12 cellular contexts compared by ENCODE assay signal in genomic region chr1:11481019-11481418, GRCh38. TPM values are rescaled to one million over a fixed set of nuclear protein-coding genes. Genes with fewer than 3 reads are reported as not detected.
DNase-seq lines count a peak whose midpoint lies in the region; ATAC-seq and TF ChIP-seq lines count a peak whose summit lies in the region.
"Had no signal": no experiment of that assay in that cellular context is flagged by ENCODE, and none has a peak within 500 bp of the region (broad histone marks: within the 10 kb centered on the region; RNA-seq: fewer than 3 reads in every experiment).

No MANE protein-coding gene starts in this region.

- CTCF ChIA-PET in SK-N-SH (lab: Yijun Ruan, JAX), result interaction anchor here (1.0 to 1.5 kb wide), 10 partner anchors 23 to 443 kb away, joined by 3 to 8 read pairs (median 3); no protein-coding TSS in a partner anchor

- 68% methylated on average over 4 of the region's 4 CpGs for WGBS in SK-N-SH (ENCODE audit: low lambda C conversion rate)

- H3K27ac ChIP-seq in SK-N-SH (ENCODE audit: low read depth in 2 of 2, low read length in 1 of 2), result no peak overlapping the region
- H3K27ac ChIP-seq: epithelial cell of prostate, skin epidermis had no signal

- H3K36me3 ChIP-seq in SK-N-SH (replicated peaks in 1 of 2; ENCODE audit: control insufficient read depth in 1 of 2, insufficient read depth in 2 of 2, low read length in 1 of 2) (no peaks in the 10 kb centered on the region), H7 (replicated peaks; ENCODE audit: control insufficient read depth, insufficient read depth, low read length) (no peaks in the 10 kb centered on the region)

- H3K27ac Mint-ChIP-seq in brain (peak overlapping the region; percentile 81 to 93 (median 92)), nephron progenitor cell (no peak overlapping the region)
- H3K27ac Mint-ChIP-seq: stimulated activated naive CD8-positive, alpha-beta T cell treated with anti-CD3 and anti-CD28 coated beads, Interleukin-15, amount 100 ng/mL, for 72 hours had no signal

- H3K9me2 ChIP-seq in SK-N-SH, result no peaks in the 10 kb centered on the region

- no peak for DNase-seq in SK-N-SH
- DNase-seq in H7, result peak; percentile 79
- DNase-seq in nephron progenitor cell, result no peak
- no peak for DNase-seq in LoVo (ENCODE audit: low spot score)
- DNase-seq: stimulated activated naive CD8-positive, alpha-beta T cell treated with anti-CD3 and anti-CD28 coated beads, Interleukin-15, amount 100 ng/mL, for 72 hours had no signal

- no peak overlapping the region for H2AFZ ChIP-seq in SK-N-SH (ENCODE audit: low read depth)

- ATAC-seq in SK-N-SH treated with all-trans-retinoic acid at 6 μM for 48 hours (no peak), GM18502 (IDR thresholded peaks at IDR 0.05; ENCODE audit: poor library complexity, unreplicated experiment) (no peak), HG03025 (IDR thresholded peaks at IDR 0.05; ENCODE audit: low FRiP score, unreplicated experiment) (no peak)
- ATAC-seq: stimulated activated naive CD8-positive, alpha-beta T cell treated with anti-CD3 and anti-CD28 coated beads, Interleukin-15, amount 100 ng/mL, for 72 hours had no signal

- H3K27me3 ChIP-seq in SK-N-SH (ENCODE audit: insufficient read depth) (no peaks in the 10 kb centered on the region), H7 (ENCODE audit: control insufficient read depth, insufficient read depth, low read length) (peaks cover 37% of the 10 kb centered on the region)

- H3K4me1 ChIP-seq in SK-N-SH (ENCODE audit: control insufficient read depth in 1 of 2, insufficient read depth in 2 of 2, low read depth in 1 of 2, low read length in 1 of 2), result peaks cover 0 to 60% of the 10 kb centered on the region in 2 experiments; a peak in 2 of 4 replicates

- H3K9me3 Mint-ChIP-seq in brain (peaks cover 0 to 17% (median 0%) of the 10 kb centered on the region in 5 experiments), nephron progenitor cell (no peaks in the 10 kb centered on the region)
- H3K9me3 Mint-ChIP-seq: stimulated activated naive CD8-positive, alpha-beta T cell treated with anti-CD3 and anti-CD28 coated beads, Interleukin-15, amount 100 ng/mL, for 72 hours had no signal

- peak overlapping the region; percentile 92 to 98 (median 93) for H3K4me3 Mint-ChIP-seq in brain
- peak overlapping the region; percentile 60 for H3K4me3 Mint-ChIP-seq in nephron progenitor cell

- POLR2A ChIA-PET in SK-N-SH (lab: Yijun Ruan, JAX), result interaction anchor here (1.0 kb wide), 1 partner anchor 159 kb away, joined by 5 read pairs; no protein-coding TSS in a partner anchor

- H3K79me2 ChIP-seq in SK-N-SH (ENCODE audit: insufficient read depth), result no peaks in the 10 kb centered on the region

- H3K9me3 ChIP-seq in SK-N-SH, result no peaks in the 10 kb centered on the region

- no peak overlapping the region for H3K4me2 ChIP-seq in SK-N-SH

- no peak for TF ChIP-seq EP300 in SK-N-SH (IDR thresholded peaks at IDR 0.05; ENCODE audit: borderline replicate concordance in 1 of 2, low read depth in 1 of 2, low read length in 1 of 2)

- H4K20me1 ChIP-seq in SK-N-SH (ENCODE audit: insufficient read depth), result no peaks in the 10 kb centered on the region

- no peak for TF ChIP-seq CTCF in SK-N-SH (IDR thresholded peaks at IDR 0.05)
- TF ChIP-seq CTCF in brain (conservative IDR thresholded peaks at IDR 0.05), result no peak
- no peak for TF ChIP-seq CTCF in nephron progenitor cell (IDR thresholded peaks at IDR 0.05)

- H3K4me1 Mint-ChIP-seq in brain (peaks cover 74% of the 10 kb centered on the region), nephron progenitor cell (peaks cover 15% of the 10 kb centered on the region)

- H3K27me3 Mint-ChIP-seq in brain, result peaks cover 15% of the 10 kb centered on the region
- H3K27me3 Mint-ChIP-seq in nephron progenitor cell (ENCODE audit: low read depth, poor library complexity), result peaks cover 79% of the 10 kb centered on the region

- H3K36me3 Mint-ChIP-seq in brain (no peaks in the 10 kb centered on the region), nephron progenitor cell (ENCODE audit: low read depth) (no peaks in the 10 kb centered on the region)
- H3K36me3 Mint-ChIP-seq: CD14-positive monocyte had no signal

- no peaks in the 10 kb centered on the region for H3F3A ChIP-seq in SK-N-SH (replicated peaks; ENCODE audit: insufficient read depth)

- H3K9ac ChIP-seq in SK-N-SH, result no peak overlapping the region

- peak; percentile 43; the same call in 1 of the 2 replicates for TF ChIP-seq RAD21 in SK-N-SH (IDR thresholded peaks at IDR 0.05; ENCODE audit: low read length)

- H3K4me3 ChIP-seq in SK-N-SH (ENCODE audit: low read depth in 2 of 2, low read length in 1 of 2) (no peak overlapping the region), H7 (ENCODE audit: insufficient read depth, low read depth, low read length) (no peak overlapping the region)
- H3K4me3 ChIP-seq: skin epidermis had no signal

TF ChIP-seq in SK-N-SH, 30 proteins besides CTCF, POLR2A, EP300 and RAD21:
- TF ChIP-seq, protein P1, sequence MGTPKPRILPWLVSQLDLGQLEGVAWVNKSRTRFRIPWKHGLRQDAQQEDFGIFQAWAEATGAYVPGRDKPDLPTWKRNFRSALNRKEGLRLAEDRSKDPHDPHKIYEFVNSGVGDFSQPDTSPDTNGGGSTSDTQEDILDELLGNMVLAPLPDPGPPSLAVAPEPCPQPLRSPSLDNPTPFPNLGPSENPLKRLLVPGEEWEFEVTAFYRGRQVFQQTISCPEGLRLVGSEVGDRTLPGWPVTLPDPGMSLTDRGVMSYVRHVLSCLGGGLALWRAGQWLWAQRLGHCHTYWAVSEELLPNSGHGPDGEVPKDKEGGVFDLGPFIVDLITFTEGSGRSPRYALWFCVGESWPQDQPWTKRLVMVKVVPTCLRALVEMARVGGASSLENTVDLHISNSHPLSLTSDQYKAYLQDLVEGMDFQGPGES (IDR thresholded peaks at IDR 0.05; ENCODE audit: low read depth, low read length), result no peak
- TF ChIP-seq TAF1 (IDR thresholded peaks at IDR 0.05; ENCODE audit: borderline replicate concordance, low read depth, low read length) (no peak), POLR2AphosphoS5 (IDR thresholded peaks at IDR 0.05; ENCODE audit: low read depth, low read length) (no peak), EZH2phosphoT487 (IDR thresholded peaks at IDR 0.05; ENCODE audit: borderline replicate concordance, low read depth) (no peak), FOXJ3 (CRISPR knock-in tag; IDR thresholded peaks at IDR 0.05) (no peak)

TF ChIP-seq in SK-N-SH treated with all-trans-retinoic acid at 6 μM for 48 hours, 23 proteins besides CTCF, POLR2A, EP300 and RAD21 (continues in another document):
- TF ChIP-seq ISL1 (CRISPR knock-in tag; IDR thresholded peaks at IDR 0.05) (no peak), TCF4 (CRISPR knock-in tag; IDR thresholded peaks at IDR 0.05; ENCODE audit: borderline replicate concordance) (no peak), ZNF70 (CRISPR knock-in tag; IDR thresholded peaks at IDR 0.05) (no peak), OSR1 (CRISPR knock-in tag; IDR thresholded peaks at IDR 0.05) (no peak), ARNTL (CRISPR knock-in tag; IDR thresholded peaks at IDR 0.05; ENCODE audit: borderline replicate concordance, low read depth) (no peak), ESRRG (CRISPR knock-in tag; IDR thresholded peaks at IDR 0.05) (no peak), ZFP3 (CRISPR knock-in tag; IDR thresholded peaks at IDR 0.05) (no peak), TSHZ2 (CRISPR knock-in tag; IDR thresholded peaks at IDR 0.05) (no peak)
- TF ChIP-seq, protein P2, sequence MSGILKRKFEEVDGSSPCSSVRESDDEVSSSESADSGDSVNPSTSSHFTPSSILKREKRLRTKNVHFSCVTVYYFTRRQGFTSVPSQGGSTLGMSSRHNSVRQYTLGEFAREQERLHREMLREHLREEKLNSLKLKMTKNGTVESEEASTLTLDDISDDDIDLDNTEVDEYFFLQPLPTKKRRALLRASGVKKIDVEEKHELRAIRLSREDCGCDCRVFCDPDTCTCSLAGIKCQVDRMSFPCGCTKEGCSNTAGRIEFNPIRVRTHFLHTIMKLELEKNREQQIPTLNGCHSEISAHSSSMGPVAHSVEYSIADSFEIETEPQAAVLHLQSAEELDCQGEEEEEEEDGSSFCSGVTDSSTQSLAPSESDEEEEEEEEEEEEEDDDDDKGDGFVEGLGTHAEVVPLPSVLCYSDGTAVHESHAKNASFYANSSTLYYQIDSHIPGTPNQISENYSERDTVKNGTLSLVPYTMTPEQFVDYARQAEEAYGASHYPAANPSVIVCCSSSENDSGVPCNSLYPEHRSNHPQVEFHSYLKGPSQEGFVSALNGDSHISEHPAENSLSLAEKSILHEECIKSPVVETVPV (CRISPR knock-in tag; IDR thresholded peaks at IDR 0.05), result no peak

RNA-seq across cellular contexts. Expression of gene DISP3, which starts 2.1 kb away (rescaled TPM):
- polyA plus RNA-seq in SK-N-SH (2012; rRNA removed), result 0.08 and 0.15 TPM in 2 replicates
- 0.05 and 0.13 TPM in 2 replicates for polyA plus RNA-seq in SK-N-SH (2012; cell fraction: cytosol; rRNA removed)
- 0.39 and 0.46 TPM in 2 replicates for polyA plus RNA-seq in SK-N-SH (2012; cell fraction: nucleus; rRNA removed)
- total RNA-seq in H7 (2014; rRNA removed; shearing (Covaris generic)), result 5.8 and 6.1 TPM in 2 replicates
- 12.0 TPM for polyA plus RNA-seq in brain (ENCODE audit: insufficient read depth, low read depth, low replicate concordance)
- polyA plus RNA-seq: CD14-positive monocyte had no signal
